ENCODE assay signal across 8 cellular contexts in genomic region chr18:24726727-24727539, GRCh38.
DNase-seq lines count a peak whose midpoint lies in the region; ATAC-seq and TF ChIP-seq lines count a peak whose summit lies in the region.

No MANE protein-coding gene starts in this region.

- peaks cover 6% of the 10 kb centered on the region for H3K27me3 ChIP-seq in DND-41 (ENCODE audit: insufficient read depth, low read length, poor library complexity)
- peaks cover 46% of the 10 kb centered on the region for H3K27me3 ChIP-seq in OCI-LY3 (ENCODE audit: low read depth, low read length)
- no peaks in the 10 kb centered on the region for H3K27me3 ChIP-seq in thyroid gland

- intact Hi-C loops in thyroid gland (cut with DNase I), result loop anchor here (5.0 to 10.0 kb wide), 2 partner anchors 122 to 240 kb away; no protein-coding TSS in a partner anchor

- H3K9ac ChIP-seq in DND-41 (ENCODE audit: low read depth, low read length) (no peak overlapping the region), OCI-LY3 (ENCODE audit: low read length) (no peak overlapping the region)

- H3K9me3 ChIP-seq in DND-41 (ENCODE audit: insufficient read depth, low read length, severe bottlenecking), result no peaks in the 10 kb centered on the region
- no peaks in the 10 kb centered on the region for H3K9me3 ChIP-seq in OCI-LY3 (ENCODE audit: insufficient read depth, low read length)
- H3K9me3 ChIP-seq in thyroid gland, result no peaks in the 10 kb centered on the region

- H4K20me1 ChIP-seq in DND-41 (ENCODE audit: insufficient read depth, low read length), result no peaks in the 10 kb centered on the region; the same call in 1 of the 2 replicates
- no peaks in the 10 kb centered on the region for H4K20me1 ChIP-seq in OCI-LY3 (ENCODE audit: insufficient read depth, low read length)

- H3K4me2 ChIP-seq in DND-41 (ENCODE audit: insufficient read depth, low read length) (no peak overlapping the region), OCI-LY3 (ENCODE audit: low read length) (peak overlapping the region; percentile 44)

- no peaks in the 10 kb centered on the region for H3K36me3 ChIP-seq in DND-41 (ENCODE audit: insufficient read depth, low read length)
- no peaks in the 10 kb centered on the region for H3K36me3 ChIP-seq in OCI-LY3 (replicated peaks; ENCODE audit: low read depth, low read length)
- H3K36me3 ChIP-seq in thyroid gland, result no peaks in the 10 kb centered on the region

- WGBS in thyroid gland, 2 donors, result 42% methylated on average over 18 of the region's 18 CpGs

- peak; percentile 80 for TF ChIP-seq CTCF in DND-41 (IDR thresholded peaks at IDR 0.05; ENCODE audit: borderline replicate concordance, extremely low read depth, low read length, poor library complexity, severe bottlenecking)
- TF ChIP-seq CTCF in OCI-LY3 (IDR thresholded peaks at IDR 0.05; ENCODE audit: low read depth, low read length), result peak; percentile 92
- TF ChIP-seq CTCF in thyroid gland (IDR thresholded peaks at IDR 0.05), result peak in 5 of 6 experiments; percentile 64 to 81 (median 73)

- ATAC-seq in DND-41 (ENCODE audit: insufficient read depth, low read depth) (peak; percentile 40; the same call in 1 of the 3 replicates), GM21423 (IDR thresholded peaks at IDR 0.05; ENCODE audit: unreplicated experiment) (no peak)

- peak; percentile 51 for DNase-seq in DND-41
- DNase-seq in Jurkat, Clone E6-1 (ENCODE audit: low read depth, low spot score), result peak; percentile 50
- DNase-seq in activated T-cell treated with anti-CD3 and anti-CD28 coated beads, Interleukin-2, amount 50 U/mL, for 48 hours, result peak; percentile 56 to 69
- DNase-seq in fibroblast of the conjunctiva (ENCODE audit: low read depth), result peak; percentile 85
- peak; percentile 43 for DNase-seq in non-pigmented ciliary epithelial cell (ENCODE audit: low read depth)
- DNase-seq in thyroid gland, result peak; percentile 51 to 74

- no peak for TF ChIP-seq POLR2A in thyroid gland (IDR thresholded peaks at IDR 0.05)

- H3K79me2 ChIP-seq in DND-41 (ENCODE audit: insufficient read depth, low read length) (no peaks in the 10 kb centered on the region), OCI-LY3 (ENCODE audit: low read length) (no peaks in the 10 kb centered on the region)

- no peak overlapping the region for H3K27ac ChIP-seq in DND-41 (ENCODE audit: low read length)
- no peak overlapping the region for H3K27ac ChIP-seq in OCI-LY3 (ENCODE audit: low read length)
- H3K27ac ChIP-seq in thyroid gland, result no peak overlapping the region

- no peak overlapping the region for H3K4me3 ChIP-seq in DND-41 (ENCODE audit: low read depth in 1 of 2, low read length in 2 of 2)
- no peak overlapping the region for H3K4me3 ChIP-seq in Jurkat, Clone E6-1 (ENCODE audit: low read length)
- H3K4me3 ChIP-seq in OCI-LY3 (ENCODE audit: low read length), result no peak overlapping the region
- H3K4me3 ChIP-seq in thyroid gland (replicated peaks in 1 of 3), result no peak overlapping the region

- H3K4me1 ChIP-seq in DND-41 (ENCODE audit: insufficient read depth, low read length) (no peaks in the 10 kb centered on the region), OCI-LY3 (ENCODE audit: low read length) (no peaks in the 10 kb centered on the region), thyroid gland (peaks cover 0 to 5% of the 10 kb centered on the region in 2 donors)

- H2AFZ ChIP-seq in DND-41 (ENCODE audit: low read depth, low read length) (no peak overlapping the region), OCI-LY3 (ENCODE audit: low read depth, low read length) (no peak overlapping the region)
